14 cellular contexts compared by ENCODE assay signal in the genomic region with DNA sequence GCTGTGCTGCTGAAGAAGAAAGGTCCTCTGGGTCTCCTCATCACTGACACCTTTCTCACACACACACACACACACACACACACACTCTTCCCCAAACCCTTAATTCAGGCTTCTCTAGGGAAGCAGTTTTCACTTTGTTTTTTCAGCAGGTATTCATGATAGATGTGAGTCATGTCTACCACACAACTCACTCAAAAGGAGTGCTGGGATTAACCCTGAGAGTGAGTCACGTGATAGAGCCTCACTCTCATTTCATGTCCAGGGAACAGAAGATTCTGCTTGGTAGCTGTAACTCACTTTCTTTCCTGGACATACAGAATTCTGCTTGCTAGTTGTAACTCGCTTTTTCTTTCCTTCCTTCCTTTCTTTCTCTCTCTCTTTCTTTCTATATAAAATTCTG. TPM values are rescaled to one million over a fixed set of nuclear protein-coding genes. Genes with fewer than 3 reads are reported as not detected.
A peak's percentile ranks its signal among the peaks of the same experiment; 100 is the strongest.
DNase-seq lines count a peak whose midpoint lies in the region; ATAC-seq and TF ChIP-seq lines count a peak whose summit lies in the region.
"Had no signal": no experiment of that assay in that cellular context is flagged by ENCODE, and none has a peak within 500 bp of the region (broad histone marks: within the 10 kb centered on the region; RNA-seq: fewer than 3 reads in every experiment).

No MANE protein-coding gene starts in this region.

- TF ChIP-seq RAD21 in SK-N-SH (IDR thresholded peaks at IDR 0.05; ENCODE audit: low read length) = no peak

- no peaks in the 10 kb centered on the region; a peak in 1 of 4 replicates for H3K4me1 ChIP-seq in SK-N-SH (ENCODE audit: control insufficient read depth in 1 of 2, insufficient read depth in 2 of 2, low read depth in 1 of 2, low read length in 1 of 2)
- no peaks in the 10 kb centered on the region for H3K4me1 ChIP-seq in fibroblast of lung (ENCODE audit: control insufficient read depth, extremely low read depth, insufficient read depth, low read length)
- H3K4me1 ChIP-seq: psoas muscle had no signal

- TF ChIP-seq CTCF in SK-N-SH (IDR thresholded peaks at IDR 0.05) (no peak), fibroblast of lung (conservative IDR thresholded peaks at IDR 0.05 in 1 of 2, IDR thresholded peaks at IDR 0.05 in 1 of 2; ENCODE audit: low read depth in 1 of 2, low read length in 2 of 2) (no peak)

- WGBS in SK-N-SH (ENCODE audit: low lambda C conversion rate) = 23% methylated on average over 2 of the region's 2 CpGs

- H3K4me3 ChIP-seq in SK-N-SH (ENCODE audit: low read depth in 2 of 2, low read length in 1 of 2) (no peak overlapping the region), fibroblast of lung (replicated peaks in 1 of 4; ENCODE audit: control extremely low read depth in 1 of 4, insufficient read depth in 1 of 4, low read depth in 3 of 4, low read length in 4 of 4) (no peak overlapping the region)
- H3K4me3 ChIP-seq: psoas muscle, thoracic aorta had no signal

- H3K27ac Mint-ChIP-seq in activated naive CD8-positive, alpha-beta T cell treated with anti-CD3 and anti-CD28 coated beads, Interleukin-2, amount 50 U/mL, for 24 hours = no peak overlapping the region
- H3K27ac Mint-ChIP-seq in activated naive CD8-positive, alpha-beta T cell treated with anti-CD3 and anti-CD28 coated beads for 36 hours = no peak overlapping the region

- H3F3A ChIP-seq in SK-N-SH (replicated peaks; ENCODE audit: insufficient read depth) = no peaks in the 10 kb centered on the region

- POLR2A ChIA-PET in SK-N-SH (lab: Yijun Ruan, JAX) = no interaction called here

- no peaks in the 10 kb centered on the region for H3K79me2 ChIP-seq in SK-N-SH (ENCODE audit: insufficient read depth)
- no peaks in the 10 kb centered on the region for H3K79me2 ChIP-seq in fibroblast of lung (ENCODE audit: control insufficient read depth, insufficient read depth, low read length)

- H4K20me1 ChIP-seq in SK-N-SH (ENCODE audit: insufficient read depth) (no peaks in the 10 kb centered on the region), fibroblast of lung (ENCODE audit: control insufficient read depth, extremely low read depth, insufficient read depth, low read length) (no peaks in the 10 kb centered on the region)

- no peak overlapping the region for H3K27ac ChIP-seq in SK-N-SH (ENCODE audit: low read depth in 2 of 2, low read length in 1 of 2)
- no peak overlapping the region for H3K27ac ChIP-seq in fibroblast of lung (ENCODE audit: insufficient read depth, low read length)
- H3K27ac ChIP-seq: psoas muscle, thoracic aorta had no signal

- H3K27me3 Mint-ChIP-seq in activated naive CD8-positive, alpha-beta T cell treated with anti-CD3 and anti-CD28 coated beads, Interleukin-2, amount 50 U/mL, for 24 hours = peaks cover 8% of the 10 kb centered on the region
- no peaks in the 10 kb centered on the region for H3K27me3 Mint-ChIP-seq in activated naive CD8-positive, alpha-beta T cell treated with anti-CD3 and anti-CD28 coated beads for 36 hours

- H3K9ac ChIP-seq in SK-N-SH (no peak overlapping the region), fibroblast of lung (ENCODE audit: insufficient read depth, low read length) (no peak overlapping the region)

- H3K36me3 ChIP-seq in SK-N-SH (replicated peaks in 1 of 2; ENCODE audit: control insufficient read depth in 1 of 2, insufficient read depth in 2 of 2, low read length in 1 of 2) (no peaks in the 10 kb centered on the region), fibroblast of lung (ENCODE audit: control insufficient read depth, insufficient read depth, low read length) (no peaks in the 10 kb centered on the region)
- H3K36me3 ChIP-seq: thoracic aorta had no signal

- no peaks in the 10 kb centered on the region for H3K36me3 Mint-ChIP-seq in activated naive CD8-positive, alpha-beta T cell treated with anti-CD3 and anti-CD28 coated beads, Interleukin-2, amount 50 U/mL, for 24 hours (ENCODE audit: low read depth)
- H3K36me3 Mint-ChIP-seq in activated naive CD8-positive, alpha-beta T cell treated with anti-CD3 and anti-CD28 coated beads for 36 hours = no peaks in the 10 kb centered on the region

- H2AFZ ChIP-seq in SK-N-SH (ENCODE audit: low read depth) = no peak overlapping the region; the same call in 1 of the 2 replicates
- no peak overlapping the region for H2AFZ ChIP-seq in fibroblast of lung (ENCODE audit: low read length)

- H3K4me3 Mint-ChIP-seq in activated naive CD8-positive, alpha-beta T cell treated with anti-CD3 and anti-CD28 coated beads, Interleukin-2, amount 50 U/mL, for 24 hours = no peak overlapping the region
- H3K4me3 Mint-ChIP-seq in activated naive CD8-positive, alpha-beta T cell treated with anti-CD3 and anti-CD28 coated beads for 36 hours = no peak overlapping the region

- H3K9me3 ChIP-seq in SK-N-SH = no peaks in the 10 kb centered on the region
- H3K9me3 ChIP-seq in fibroblast of lung (ENCODE audit: control insufficient read depth, insufficient read depth, low read depth, low read length) = no peaks in the 10 kb centered on the region
- H3K9me3 ChIP-seq: psoas muscle, thoracic aorta had no signal

- H3K9me3 Mint-ChIP-seq in activated naive CD8-positive, alpha-beta T cell treated with anti-CD3 and anti-CD28 coated beads, Interleukin-2, amount 50 U/mL, for 24 hours = peaks cover 5% of the 10 kb centered on the region
- H3K9me3 Mint-ChIP-seq in activated naive CD8-positive, alpha-beta T cell treated with anti-CD3 and anti-CD28 coated beads for 36 hours = peaks cover 6% of the 10 kb centered on the region

- no peaks in the 10 kb centered on the region for H3K9me2 ChIP-seq in SK-N-SH

- no peak for DNase-seq in activated naive CD8-positive, alpha-beta T cell treated with anti-CD3 and anti-CD28 coated beads, Interleukin-2, amount 50 U/mL, for 24 hours
- no peak for DNase-seq in activated naive CD8-positive, alpha-beta T cell treated with anti-CD3 and anti-CD28 coated beads for 36 hours
- DNase-seq in SK-N-SH (no peak), fibroblast of lung (ENCODE audit: low read depth in 2 of 2) (peak; percentile 22 to 78), stromal cell of bone marrow (ENCODE audit: low read depth) (peak; percentile 29), NCI-H526 treated with DMSO at 0.1 percent for 48 hours (lab: John Stamatoyannopoulos, UW) (no peak), amygdala (lab: John Stamatoyannopoulos, UW) (no peak), NCI-H82 (lab: John Stamatoyannopoulos, UW) (no peak)
- DNase-seq: AML-193, KG1, midbrain, NCI-H2107, psoas muscle had no signal

- no peak for TF ChIP-seq EP300 in SK-N-SH (IDR thresholded peaks at IDR 0.05; ENCODE audit: borderline replicate concordance in 1 of 2, low read depth in 1 of 2, low read length in 1 of 2)

- CTCF ChIA-PET in SK-N-SH (lab: Yijun Ruan, JAX) = interaction anchor here (1.0 to 1.7 kb wide), 2 partner anchors 8 to 18 kb away, joined by 3 to 6 read pairs; no protein-coding TSS in a partner anchor

- ATAC-seq in activated naive CD8-positive, alpha-beta T cell treated with anti-CD3 and anti-CD28 coated beads, Interleukin-2, amount 50 U/mL, for 24 hours = peak; percentile 89
- ATAC-seq: psoas muscle had no signal

- H3K4me2 ChIP-seq in SK-N-SH (no peak overlapping the region), fibroblast of lung (ENCODE audit: extremely low read depth, insufficient read depth, low read length) (no peak overlapping the region)

- peaks cover 3% of the 10 kb centered on the region for H3K4me1 Mint-ChIP-seq in activated naive CD8-positive, alpha-beta T cell treated with anti-CD3 and anti-CD28 coated beads, Interleukin-2, amount 50 U/mL, for 24 hours
- H3K4me1 Mint-ChIP-seq in activated naive CD8-positive, alpha-beta T cell treated with anti-CD3 and anti-CD28 coated beads for 36 hours = peaks cover 2% of the 10 kb centered on the region

- no peaks in the 10 kb centered on the region for H3K27me3 ChIP-seq in SK-N-SH (ENCODE audit: insufficient read depth)
- no peaks in the 10 kb centered on the region for H3K27me3 ChIP-seq in fibroblast of lung (ENCODE audit: control insufficient read depth, insufficient read depth, low read length)

TF ChIP-seq in SK-N-SH, 30 proteins besides CTCF, POLR2A, EP300 and RAD21 (continues in another document):
- TF ChIP-seq, protein P1, sequence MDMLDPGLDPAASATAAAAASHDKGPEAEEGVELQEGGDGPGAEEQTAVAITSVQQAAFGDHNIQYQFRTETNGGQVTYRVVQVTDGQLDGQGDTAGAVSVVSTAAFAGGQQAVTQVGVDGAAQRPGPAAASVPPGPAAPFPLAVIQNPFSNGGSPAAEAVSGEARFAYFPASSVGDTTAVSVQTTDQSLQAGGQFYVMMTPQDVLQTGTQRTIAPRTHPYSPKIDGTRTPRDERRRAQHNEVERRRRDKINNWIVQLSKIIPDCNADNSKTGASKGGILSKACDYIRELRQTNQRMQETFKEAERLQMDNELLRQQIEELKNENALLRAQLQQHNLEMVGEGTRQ (IDR thresholded peaks at IDR 0.05; ENCODE audit: borderline replicate concordance, low read depth, low read length) = no peak
- TF ChIP-seq MXI1 (IDR thresholded peaks at IDR 0.05; ENCODE audit: low read depth, low read length) (no peak), FOSL2 (IDR thresholded peaks at IDR 0.05; ENCODE audit: borderline replicate concordance, low read depth) (peak; percentile 33; the same call in 1 of the 2 replicates), FOXM1 (IDR thresholded peaks at IDR 0.05; ENCODE audit: low read depth) (no peak), TAF1 (IDR thresholded peaks at IDR 0.05; ENCODE audit: borderline replicate concordance, low read depth, low read length) (no peak), EZH2phosphoT487 (IDR thresholded peaks at IDR 0.05; ENCODE audit: borderline replicate concordance, low read depth) (no peak), JUND (IDR thresholded peaks at IDR 0.05) (peak; percentile 35; the same call in 1 of the 2 replicates), SIN3A (IDR thresholded peaks at IDR 0.05; ENCODE audit: borderline replicate concordance, low read depth, low read length) (no peak), SMC3 (IDR thresholded peaks at IDR 0.05; ENCODE audit: low read depth, low read length) (no peak), GABPA (IDR thresholded peaks at IDR 0.05; ENCODE audit: low read depth) (no peak)

RNA-seq across cellular contexts. Expression of a gene that starts 45.4 kb away (rescaled TPM):
- 100 to 1,000 TPM; 657 TPM for total RNA-seq in activated naive CD8-positive, alpha-beta T cell treated with anti-CD3 and anti-CD28 coated beads for 36 hours
- polyA plus RNA-seq in SK-N-SH (2012; rRNA removed) (4,747 and 5,016 TPM in 2 replicates), fibroblast of lung (4,882 and 6,609 TPM in 2 replicates)
- 4,035 and 4,614 TPM in 2 replicates for polyA plus RNA-seq in SK-N-SH (2012; cell fraction: cytosol; rRNA removed)
- polyA plus RNA-seq in SK-N-SH (2012; cell fraction: nucleus; rRNA removed) = 5,845 and 10,924 TPM in 2 replicates
- total RNA-seq in fibroblast of lung = 4,550 and 7,192 TPM in 2 replicates
- polyA plus RNA-seq in fibroblast of lung (2012) = 5,279 and 8,158 TPM in 2 replicates
- polyA minus RNA-seq in fibroblast of lung (ENCODE audit: low replicate concordance) = 3,855 and 6,261 TPM in 2 replicates

Comparison
In these comparisons a context has a peak if more than half of its experiments do, and no peak if none do; other contexts are left out.
1. DNase-seq: peak in fibroblast of lung (2 of 2) and stromal cell of bone marrow (single experiment); none in activated naive CD8-positive, alpha-beta T cell treated with anti-CD3 and anti-CD28 coated beads, Interleukin-2, amount 50 U/mL, for 24 hours (single experiment), activated naive CD8-positive, alpha-beta T cell treated with anti-CD3 and anti-CD28 coated beads for 36 hours (single experiment), SK-N-SH (single experiment), NCI-H526 treated with DMSO at 0.1 percent for 48 hours (single experiment), amygdala (0 of 56) and NCI-H82 (single experiment).